10 cellular contexts compared by ENCODE assay signal in the genomic region with DNA sequence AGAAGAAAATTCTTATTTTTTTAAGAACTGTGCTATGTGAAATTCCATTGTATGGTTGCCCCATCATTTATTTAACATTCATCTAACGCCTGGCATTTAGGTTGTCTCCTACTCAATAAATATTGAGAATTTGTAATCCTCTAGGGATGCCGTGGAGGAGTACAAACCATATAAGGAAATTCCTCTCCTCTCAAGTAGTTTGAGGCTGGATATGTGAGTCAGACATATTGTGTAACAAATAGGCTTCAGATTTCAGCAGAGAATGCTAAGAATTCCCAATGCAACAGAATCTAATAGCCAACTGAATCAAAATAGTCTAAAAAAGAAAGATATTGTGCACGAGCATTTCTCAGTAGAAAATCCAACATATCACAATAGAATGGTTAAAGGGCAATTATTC.
DNase-seq lines count a peak whose midpoint lies in the region; ATAC-seq and TF ChIP-seq lines count a peak whose summit lies in the region.
"Had no signal": no experiment of that assay in that cellular context is flagged by ENCODE, and none has a peak within 500 bp of the region (broad histone marks: within the 10 kb centered on the region; RNA-seq: fewer than 3 reads in every experiment).

No MANE protein-coding gene starts in this region.

- DNase-seq in NCI-H1105 treated with DMSO at 0.1 percent for 48 hours (lab: John Stamatoyannopoulos, UW) (peak; percentile 14), NCI-H1105 (lab: John Stamatoyannopoulos, UW) (no peak), RPMI7951 (ENCODE audit: low read depth) (peak; percentile 62), foreskin melanocyte (peak; percentile 60), tibial artery (no peak), GM19238 (ENCODE audit: insufficient read length, low spot score) (no peak), heart left ventricle (no peak)
- DNase-seq: activated effector memory CD4-positive, alpha-beta T cell treated with anti-CD3 and anti-CD28 coated beads, Interleukin-2, amount 50 U/mL, for 16 hours had no signal

- 49 to 61% (median 53%) methylated on average over 3 of the region's 3 CpGs for WGBS in heart left ventricle, 4 donors

- peaks cover 0 to 36% (median 11%) of the 10 kb centered on the region in 4 donors for H3K4me1 ChIP-seq in tibial artery
- no peaks in the 10 kb centered on the region for H3K4me1 ChIP-seq in heart left ventricle

- no peaks in the 10 kb centered on the region for H3K36me3 ChIP-seq in tibial artery
- no peaks in the 10 kb centered on the region for H3K36me3 ChIP-seq in heart left ventricle

- H3K27me3 Mint-ChIP-seq in stimulated activated memory B cell treated with anti-CD40 and anti-IgM and Interleukin-4, amounts not matched to agents 10 μg/mL and 1 μg/mL and 100 μg/mL, for 72 hours = no peaks in the 10 kb centered on the region
- H3K27me3 Mint-ChIP-seq: memory B cell had no signal

- H3K36me3 Mint-ChIP-seq in stimulated activated memory B cell treated with anti-CD40 and anti-IgM and Interleukin-4, amounts not matched to agents 10 μg/mL and 1 μg/mL and 100 μg/mL, for 72 hours = no peaks in the 10 kb centered on the region
- H3K36me3 Mint-ChIP-seq: memory B cell had no signal

- no peak for TF ChIP-seq CTCF in tibial artery (IDR thresholded peaks at IDR 0.05)
- TF ChIP-seq CTCF in heart left ventricle (IDR thresholded peaks at IDR 0.05) = no peak

- H3K9me3 ChIP-seq in tibial artery (no peaks in the 10 kb centered on the region), heart left ventricle (no peaks in the 10 kb centered on the region)

- no peak for TF ChIP-seq POLR2A in heart left ventricle (IDR thresholded peaks at IDR 0.05)

- H3K9me3 Mint-ChIP-seq in stimulated activated memory B cell treated with anti-CD40 and anti-IgM and Interleukin-4, amounts not matched to agents 10 μg/mL and 1 μg/mL and 100 μg/mL, for 72 hours = no peaks in the 10 kb centered on the region

- no peak overlapping the region for H3K4me3 ChIP-seq in tibial artery
- no peak overlapping the region for H3K4me3 ChIP-seq in heart left ventricle

- H3K4me1 Mint-ChIP-seq in stimulated activated memory B cell treated with anti-CD40 and anti-IgM and Interleukin-4, amounts not matched to agents 10 μg/mL and 1 μg/mL and 100 μg/mL, for 72 hours = no peaks in the 10 kb centered on the region
- H3K4me1 Mint-ChIP-seq: memory B cell had no signal

- ATAC-seq in stimulated activated memory B cell treated with anti-CD40 and anti-IgM and Interleukin-4, amounts not matched to agents 10 μg/mL and 1 μg/mL and 100 μg/mL, for 72 hours = no peak
- no peak for ATAC-seq in heart left ventricle

- H3K4me3 Mint-ChIP-seq in stimulated activated memory B cell treated with anti-CD40 and anti-IgM and Interleukin-4, amounts not matched to agents 10 μg/mL and 1 μg/mL and 100 μg/mL, for 72 hours = no peak overlapping the region
- H3K4me3 Mint-ChIP-seq: memory B cell had no signal

- H3K27ac Mint-ChIP-seq in stimulated activated memory B cell treated with anti-CD40 and anti-IgM and Interleukin-4, amounts not matched to agents 10 μg/mL and 1 μg/mL and 100 μg/mL, for 72 hours = no peak overlapping the region
- H3K27ac Mint-ChIP-seq: memory B cell had no signal

- peak overlapping the region; percentile 58 to 76 for H3K27ac ChIP-seq in tibial artery
- H3K27ac ChIP-seq in heart left ventricle = no peak overlapping the region

- intact Hi-C loops in tibial artery (cut with DNase I; ENCODE audit: low total_unique reads) = no loop called here
- intact Hi-C loops in heart left ventricle (cut with DNase I) = no loop called here

- H3K27me3 ChIP-seq in tibial artery (no peaks in the 10 kb centered on the region), heart left ventricle (no peaks in the 10 kb centered on the region)

Comparison
In these comparisons a context has a peak if more than half of its experiments do, and no peak if none do; other contexts are left out.
1. DNase-seq: peak in NCI-H1105 treated with DMSO at 0.1 percent for 48 hours (single experiment), RPMI7951 (single experiment) and foreskin melanocyte (single experiment); none in NCI-H1105 (single experiment), tibial artery (0 of 2), GM19238 (single experiment) and heart left ventricle (0 of 5).
2. H3K27ac ChIP-seq: peak in tibial artery (2 of 2); none in heart left ventricle (0 of 12).